ENCODE assay signal across 1 cellular context in genomic region chr3:186194451-186194811, GRCh38.
TF ChIP-seq lines count a peak whose summit lies in the region.

No MANE protein-coding gene starts in this region.

TF ChIP-seq in GM23338, 12 proteins besides CTCF, POLR2A, EP300 and RAD21 (continued from another document):
- no peak for TF ChIP-seq REST (IDR thresholded peaks at IDR 0.05; ENCODE audit: unreplicated experiment)
- TF ChIP-seq, protein P1, sequence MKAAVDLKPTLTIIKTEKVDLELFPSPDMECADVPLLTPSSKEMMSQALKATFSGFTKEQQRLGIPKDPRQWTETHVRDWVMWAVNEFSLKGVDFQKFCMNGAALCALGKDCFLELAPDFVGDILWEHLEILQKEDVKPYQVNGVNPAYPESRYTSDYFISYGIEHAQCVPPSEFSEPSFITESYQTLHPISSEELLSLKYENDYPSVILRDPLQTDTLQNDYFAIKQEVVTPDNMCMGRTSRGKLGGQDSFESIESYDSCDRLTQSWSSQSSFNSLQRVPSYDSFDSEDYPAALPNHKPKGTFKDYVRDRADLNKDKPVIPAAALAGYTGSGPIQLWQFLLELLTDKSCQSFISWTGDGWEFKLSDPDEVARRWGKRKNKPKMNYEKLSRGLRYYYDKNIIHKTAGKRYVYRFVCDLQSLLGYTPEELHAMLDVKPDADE (IDR thresholded peaks at IDR 0.05), result no peak
- no peak for TF ChIP-seq ZNF462 (CRISPR knock-in tag; IDR thresholded peaks at IDR 0.05)
TF ChIP-seq in GM23338: peak in this region for 0.
